In genomic region chrX:109967151-109967550, GRCh38 we compare ENCODE assay signal across 22 cellular contexts. TPM values are rescaled to one million over a fixed set of nuclear protein-coding genes. Genes with fewer than 3 reads are reported as not detected.
DNase-seq lines count a peak whose midpoint lies in the region; ATAC-seq, FAIRE-seq and TF ChIP-seq lines count a peak whose summit lies in the region.
"Had no signal": no experiment of that assay in that cellular context is flagged by ENCODE, and none has a peak within 500 bp of the region (broad histone marks: within the 10 kb centered on the region; RNA-seq: fewer than 3 reads in every experiment).

No MANE protein-coding gene starts in this region.

- no peak for TF ChIP-seq POLR2A in IMR-90 (IDR thresholded peaks at IDR 0.05; ENCODE audit: low read depth, low read length)

- H2AK9ac ChIP-seq in IMR-90 (replicated peaks; ENCODE audit: low read depth, low read length, poor library complexity): no peak overlapping the region

- dilution Hi-C loops in IMR-90 (cut with HindIII; ENCODE audit: low sequenced_read_pairs, unreplicated experiment): no loop called here

- intact Hi-C loops in IMR-90 (cut with micrococcal nuclease): no loop called here
- intact Hi-C loops in naive thymus-derived CD4-positive, alpha-beta T cell (cut with micrococcal nuclease): no loop called here

- H3K23ac ChIP-seq in IMR-90 (ENCODE audit: low read depth, low read length) (no peak overlapping the region), mesenchymal stem cell (ENCODE audit: low read length in 2 of 2) (no peak overlapping the region)

- TF ChIP-seq RAD21 in IMR-90 (IDR thresholded peaks at IDR 0.05; ENCODE audit: low read length): no peak

- ATAC-seq in IMR-90 (ENCODE audit: low read depth) (no peak), RWPE2 (ENCODE audit: low read depth) (peak; percentile 46; the same call in 1 of the 3 replicates)
- ATAC-seq in naive thymus-derived CD4-positive, alpha-beta T cell: no peak

- peak; percentile 15 for DNase-seq in IMR-90
- DNase-seq in RWPE2 (ENCODE audit: low spot score): no peak
- DNase-seq in mesenchymal stem cell: peak; percentile 10
- DNase-seq in SK-N-DZ (ENCODE audit: low spot score): no peak
- no peak for DNase-seq in cerebellar nuclear complex (lab: John Stamatoyannopoulos, UW)
- DNase-seq in coronary artery (ENCODE audit: low spot score): no peak
- DNase-seq in naive thymus-derived CD4-positive, alpha-beta T cell: no peak
- DNase-seq: BE2C; CD4-positive, CD25-positive, alpha-beta regulatory T cell; COR-L47; DMS 273 treated with DMSO at 0.1 percent for 48 hours; H9; NCI-H1105 treated with DMSO at 0.1 percent for 48 hours; NCI-H1694; NCI-H2081 treated with DMSO at 0.1 percent for 48 hours; NCI-H446 treated with DMSO at 0.1 percent for 48 hours; NCI-H69; SHP77; SK-N-SH had no signal

- no peak overlapping the region for H2BK5ac ChIP-seq in IMR-90 (ENCODE audit: low read depth, low read length, poor library complexity, severe bottlenecking)
- no peak overlapping the region for H2BK5ac ChIP-seq in mesenchymal stem cell (ENCODE audit: low read depth, low read length, poor library complexity, severe bottlenecking)

- H3K36me3 ChIP-seq in IMR-90 (ENCODE audit: control insufficient read depth, insufficient read depth, low read length) (no peaks in the 10 kb centered on the region), RWPE2 (ENCODE audit: low read depth) (no peaks in the 10 kb centered on the region), mesenchymal stem cell (ENCODE audit: control insufficient read depth in 1 of 2, insufficient read depth in 2 of 2, low read depth in 1 of 2, low read length in 2 of 2) (no peaks in the 10 kb centered on the region)
- H3K36me3 ChIP-seq in naive thymus-derived CD4-positive, alpha-beta T cell (ENCODE audit: control insufficient read depth in 2 of 3, insufficient read depth in 3 of 3, low read length in 3 of 3): no peaks in the 10 kb centered on the region
- H3K36me3 ChIP-seq: BE2C had no signal

- no peak overlapping the region for H2BK12ac ChIP-seq in mesenchymal stem cell (ENCODE audit: low read length in 2 of 2)

- H3K27ac ChIP-seq in IMR-90 (ENCODE audit: insufficient read depth, low read length): no peak overlapping the region
- H3K27ac ChIP-seq in RWPE2 (ENCODE audit: poor library complexity, severe bottlenecking): no peak overlapping the region
- H3K27ac ChIP-seq in mesenchymal stem cell (ENCODE audit: low read length, poor library complexity, severe bottlenecking): no peak overlapping the region
- no peak overlapping the region for H3K27ac ChIP-seq in coronary artery
- H3K27ac ChIP-seq in naive thymus-derived CD4-positive, alpha-beta T cell (ENCODE audit: low read depth, low read length): no peak overlapping the region

- H3K4me1 ChIP-seq in IMR-90 (ENCODE audit: control insufficient read depth, insufficient read depth, low read length) (no peaks in the 10 kb centered on the region), RWPE2 (ENCODE audit: insufficient read depth, poor library complexity, severe bottlenecking) (no peaks in the 10 kb centered on the region), mesenchymal stem cell (ENCODE audit: control insufficient read depth, insufficient read depth, low read depth, low read length) (no peaks in the 10 kb centered on the region)
- H3K4me1 ChIP-seq in naive thymus-derived CD4-positive, alpha-beta T cell (ENCODE audit: control insufficient read depth in 2 of 2, insufficient read depth in 2 of 2, low read length in 2 of 2): no peaks in the 10 kb centered on the region
- H3K4me1 ChIP-seq: BE2C had no signal

- H3K18ac ChIP-seq in IMR-90 (ENCODE audit: low read depth, low read length) (no peak overlapping the region), mesenchymal stem cell (ENCODE audit: low read depth in 1 of 2, low read length in 2 of 2) (no peak overlapping the region)

- H3K9me3 ChIP-seq in IMR-90 (ENCODE audit: control insufficient read depth, insufficient read depth, low read length): no peaks in the 10 kb centered on the region
- no peaks in the 10 kb centered on the region for H3K9me3 ChIP-seq in RWPE2 (ENCODE audit: severe bottlenecking)
- no peaks in the 10 kb centered on the region for H3K9me3 ChIP-seq in mesenchymal stem cell (ENCODE audit: control insufficient read depth, low read length)
- H3K9me3 ChIP-seq in naive thymus-derived CD4-positive, alpha-beta T cell (ENCODE audit: control insufficient read depth in 2 of 3, low read length in 3 of 3): no peaks in the 10 kb centered on the region
- H3K9me3 ChIP-seq: BE2C, SK-N-SH had no signal

- H3K27ac Mint-ChIP-seq in naive thymus-derived CD4-positive, alpha-beta T cell: no peak overlapping the region
- H3K27ac Mint-ChIP-seq: CD4-positive, CD25-positive, alpha-beta regulatory T cell; H9 had no signal

- H2AFZ ChIP-seq in IMR-90 (replicated peaks; ENCODE audit: low read length, poor library complexity) (no peak overlapping the region), mesenchymal stem cell (ENCODE audit: low read depth, low read length) (no peak overlapping the region)

- H3K9me1 ChIP-seq in IMR-90 (ENCODE audit: insufficient read depth, low read length): no peaks in the 10 kb centered on the region

- H3K9me3 Mint-ChIP-seq in naive thymus-derived CD4-positive, alpha-beta T cell: no peaks in the 10 kb centered on the region
- H3K9me3 Mint-ChIP-seq: H9 had no signal

- WGBS in IMR-90 (ENCODE audit: extremely low coverage in 2 of 2, insufficient read length in 1 of 2), 2 experiments: no CpG with 5 or more reads among the region's 3 CpGs
- no CpG with 5 or more reads among the region's 3 CpGs for WGBS in mesenchymal stem cell

- H3K4me3 Mint-ChIP-seq in naive thymus-derived CD4-positive, alpha-beta T cell: no peak overlapping the region
- H3K4me3 Mint-ChIP-seq: CD4-positive, CD25-positive, alpha-beta regulatory T cell; H9 had no signal

- H3K4me2 ChIP-seq in IMR-90 (ENCODE audit: low read depth, low read length) (no peak overlapping the region), mesenchymal stem cell (ENCODE audit: low read length, poor library complexity, severe bottlenecking) (no peak overlapping the region)
- H3K4me2 ChIP-seq: SK-N-SH had no signal

- TF ChIP-seq CTCF in IMR-90 (conservative IDR thresholded peaks at IDR 0.05; ENCODE audit: low read depth, low read length): no peak
- no peak for TF ChIP-seq CTCF in RWPE2 (IDR thresholded peaks at IDR 0.05; ENCODE audit: poor library complexity, severe bottlenecking)
- no peak for TF ChIP-seq CTCF in coronary artery (IDR thresholded peaks at IDR 0.05)

- H3K79me1 ChIP-seq in IMR-90 (ENCODE audit: low read depth in 1 of 2, low read length in 2 of 2) (no peaks in the 10 kb centered on the region), mesenchymal stem cell (replicated peaks; ENCODE audit: low read length, poor library complexity, severe bottlenecking) (no peaks in the 10 kb centered on the region)

- H3K27me3 Mint-ChIP-seq in naive thymus-derived CD4-positive, alpha-beta T cell: peaks cover 0 to 7% (median 0%) of the 10 kb centered on the region in 5 donors

- H2BK120ac ChIP-seq in IMR-90 (ENCODE audit: low read depth, low read length) (no peak overlapping the region), mesenchymal stem cell (ENCODE audit: low read depth, low read length) (no peak overlapping the region)

- H3K4me3 ChIP-seq in IMR-90 (ENCODE audit: insufficient read depth, low read depth, low read length) (no peak overlapping the region), RWPE2 (ENCODE audit: severe bottlenecking) (no peak overlapping the region), mesenchymal stem cell (ENCODE audit: insufficient read depth in 1 of 2, low read depth in 1 of 2, low read length in 2 of 2) (no peak overlapping the region), coronary artery (no peak overlapping the region)
- no peak overlapping the region for H3K4me3 ChIP-seq in naive thymus-derived CD4-positive, alpha-beta T cell (ENCODE audit: low read length)

- H4K5ac ChIP-seq in IMR-90 (ENCODE audit: low read depth, low read length): no peak overlapping the region

- no peak overlapping the region for H2BK15ac ChIP-seq in IMR-90 (ENCODE audit: low read depth, low read length)
- no peak overlapping the region for H2BK15ac ChIP-seq in mesenchymal stem cell (ENCODE audit: low read depth, poor library complexity, severe bottlenecking)

- POLR2A ChIA-PET in IMR-90 (lab: Charles Lee; ENCODE audit: unreplicated experiment): no interaction called here
- POLR2A ChIA-PET in naive thymus-derived CD4-positive, alpha-beta T cell (lab: Charles Lee): no interaction called here

- H3K36me3 Mint-ChIP-seq in naive thymus-derived CD4-positive, alpha-beta T cell: no peaks in the 10 kb centered on the region
- H3K36me3 Mint-ChIP-seq: CD4-positive, CD25-positive, alpha-beta regulatory T cell had no signal

- H2BK20ac ChIP-seq in IMR-90 (ENCODE audit: low read depth, low read length): no peak overlapping the region

- peaks cover 22% of the 10 kb centered on the region for H3K27me3 ChIP-seq in IMR-90 (ENCODE audit: control insufficient read depth, insufficient read depth, low read length)
- H3K27me3 ChIP-seq in RWPE2 (ENCODE audit: insufficient read depth, poor library complexity, severe bottlenecking): no peaks in the 10 kb centered on the region
- H3K27me3 ChIP-seq in mesenchymal stem cell (ENCODE audit: control insufficient read depth in 1 of 2, insufficient read depth in 1 of 2, low read length in 2 of 2): peaks cover 0 to 24% of the 10 kb centered on the region in 2 experiments
- H3K27me3 ChIP-seq in naive thymus-derived CD4-positive, alpha-beta T cell (ENCODE audit: control insufficient read depth in 2 of 2, insufficient read depth in 2 of 2, low read length in 2 of 2): no peaks in the 10 kb centered on the region
- H3K27me3 ChIP-seq: BE2C had no signal

- H3K9ac ChIP-seq in IMR-90 (ENCODE audit: low read depth, low read length): no peak overlapping the region
- no peak overlapping the region for H3K9ac ChIP-seq in mesenchymal stem cell (ENCODE audit: low read length)
- H3K9ac ChIP-seq: SK-N-SH had no signal

- no peaks in the 10 kb centered on the region for H4K20me1 ChIP-seq in IMR-90 (ENCODE audit: insufficient read depth, low read length)

- H2AK5ac ChIP-seq in IMR-90 (ENCODE audit: low read depth, low read length): no peak overlapping the region
- no peak overlapping the region for H2AK5ac ChIP-seq in mesenchymal stem cell (ENCODE audit: low read length, severe bottlenecking)

- CTCF ChIA-PET in IMR-90 (lab: Yijun Ruan, JAX): no interaction called here
- CTCF ChIA-PET in naive thymus-derived CD4-positive, alpha-beta T cell (lab: Charles Lee): no interaction called here

- H4K8ac ChIP-seq in IMR-90 (ENCODE audit: low read depth in 2 of 2, low read length in 2 of 2) (no peak overlapping the region), mesenchymal stem cell (ENCODE audit: low read length) (no peak overlapping the region)

- H3K4me1 Mint-ChIP-seq in naive thymus-derived CD4-positive, alpha-beta T cell: peaks cover 0 to 3% (median 0%) of the 10 kb centered on the region in 7 donors
- H3K4me1 Mint-ChIP-seq: CD4-positive, CD25-positive, alpha-beta regulatory T cell; H9 had no signal

- in situ Hi-C loops in IMR-90 (cut with MboI; ENCODE audit: low sequenced_read_pairs): no loop called here

- no TSS peak for BruUV-seq in IMR-90 (replicated peaks; lab: Mats Ljungman, UMichigan)

- peak; percentile 18 for FAIRE-seq in colon (lab: Jason Lieb, UNC)
- FAIRE-seq: GM12891, GM18507 had no signal

- H3K14ac ChIP-seq in IMR-90 (replicated peaks; ENCODE audit: low read depth, low read length) (no peak overlapping the region), mesenchymal stem cell (ENCODE audit: low read length in 2 of 2) (no peak overlapping the region)

- no peak overlapping the region for H3K56ac ChIP-seq in IMR-90 (ENCODE audit: extremely low read depth, insufficient read depth, low read length)

- no peak overlapping the region for H4K91ac ChIP-seq in IMR-90 (ENCODE audit: insufficient read depth, low read depth, low read length)
- no peak overlapping the region for H4K91ac ChIP-seq in mesenchymal stem cell (ENCODE audit: low read length)

- H3K4ac ChIP-seq in IMR-90 (ENCODE audit: low read depth, low read length) (no peak overlapping the region), mesenchymal stem cell (ENCODE audit: low read depth in 1 of 2, low read length in 2 of 2) (no peak overlapping the region)

RNA-seq across cellular contexts. Expression of gene TMEM164, which starts 35.8 kb away (rescaled TPM):
- 5.0 and 6.3 TPM in 2 replicates for total RNA-seq in IMR-90 (2012; rRNA removed)
- 6.4 and 7.1 TPM in 2 replicates for polyA plus RNA-seq in IMR-90 (2012; rRNA removed)
- polyA plus RNA-seq in IMR-90 (2012; cell fraction: cytosol; rRNA removed): 3.4 and 4.2 TPM in 2 replicates
- 9.1 and 12.5 TPM in 2 replicates for polyA plus RNA-seq in IMR-90 (2012; cell fraction: nucleus; rRNA removed; ENCODE audit: low replicate concordance)
- 20.3 TPM for polyA plus RNA-seq in mesenchymal stem cell (2013, experiment 1 of 2)
- 18.8 TPM for polyA plus RNA-seq in mesenchymal stem cell (2013, experiment 2 of 2)
- 23.0 and 23.9 TPM in 2 replicates for polyA plus RNA-seq in SK-N-DZ (2014; cell fraction: cytosol; rRNA removed)
- polyA plus RNA-seq in SK-N-DZ (2014; cell fraction: nucleus; rRNA removed): 12.8 and 34.5 TPM in 2 replicates
- 10 to 100 TPM; 16.3 to 30.1 (median 17.9) TPM for total RNA-seq in naive thymus-derived CD4-positive, alpha-beta T cell
- 1 to 10 TPM in 1 of 2 donors, under 1 TPM in 1; 0.92 to 2.1 TPM for polyA plus RNA-seq in naive thymus-derived CD4-positive, alpha-beta T cell

Comparison
In these comparisons a context has a peak if more than half of its experiments do, and no peak if none do; other contexts are left out.
1. DNase-seq: peak in IMR-90 (single experiment) and mesenchymal stem cell (single experiment); none in RWPE2 (single experiment), SK-N-DZ (single experiment), cerebellar nuclear complex (0 of 2), coronary artery (single experiment) and naive thymus-derived CD4-positive, alpha-beta T cell (0 of 9).